26 cellular contexts compared by ENCODE assay signal in genomic region chr10:36129051-36129450, GRCh38.
"Had no signal": no experiment of that assay in that cellular context is flagged by ENCODE, and none has a peak within 500 bp of the region (broad histone marks: within the 10 kb centered on the region; RNA-seq: fewer than 3 reads in every experiment).

No MANE protein-coding gene starts in this region.

- H3K79me2 ChIP-seq: parathyroid adenoma had no signal

- H3K27me3 ChIP-seq: neural progenitor cell, ovary, right lobe of liver, sigmoid colon, stomach, thyroid gland, tibial nerve, upper lobe of left lung, vagina had no signal

- H3K4me1 ChIP-seq: neural progenitor cell, parathyroid adenoma, psoas muscle, right lobe of liver, sigmoid colon, stomach, thyroid gland, tibial nerve, upper lobe of left lung, vagina had no signal

- H3K4me2 ChIP-seq: neural progenitor cell had no signal

- FAIRE-seq: small intestine, urothelium cell line had no signal

- DNase-seq: natural killer cell; occipital lobe; ovary; posterior cingulate gyrus; psoas muscle; right cardiac atrium; right lobe of liver; sigmoid colon; small intestine; stimulated activated CD4-positive, alpha-beta T cell treated with anti-CD3 and anti-CD28 coated beads, Interleukin-15, amount 100 ng/mL, for 24 hours; stimulated activated CD4-positive, alpha-beta T cell treated with anti-CD3 and anti-CD28 coated beads, Interleukin-2, amount 100 ng/mL, for 24 hours; stimulated activated CD4-positive, alpha-beta T cell treated with anti-CD3 and anti-CD28 coated beads, Interleukin-2, amount 100 ng/mL, for 48 hours; stimulated activated CD4-positive, alpha-beta T cell treated with anti-CD3 and anti-CD28 coated beads, Interleukin-4, amount 100 ng/mL, for 24 hours; stimulated activated naive B cell treated with anti-CD40 and anti-IgM and Interleukin-4, amounts not matched to agents 10 μg/mL and 1 μg/mL and 100 μg/mL, for 72 hours; stimulated activated naive CD4-positive, alpha-beta T cell treated with Interleukin-2 at 50 U/mL for 16 hours; stomach; thyroid gland; trophoblast cell; upper lobe of left lung had no signal

- H2AFZ ChIP-seq: neural progenitor cell, parathyroid adenoma had no signal

- H3K36me3 ChIP-seq: neural progenitor cell, ovary, right lobe of liver, sigmoid colon, stomach, thoracic aorta, thyroid gland, tibial nerve, upper lobe of left lung, vagina had no signal

- ATAC-seq: natural killer cell; psoas muscle; right cardiac atrium; right lobe of liver; stimulated activated effector memory CD8-positive, alpha-beta T cell treated with anti-CD3 and anti-CD28 coated beads, Interleukin-12 subunit alpha, Interleukin-12 subunit beta, amount 100 ng/mL, for 72 hours; stimulated activated naive B cell treated with anti-CD40 and anti-IgM and Interleukin-4, amounts not matched to agents 10 μg/mL and 1 μg/mL and 100 μg/mL, for 72 hours had no signal

- H3K4me3 ChIP-seq: neural progenitor cell, ovary, psoas muscle, right lobe of liver, sigmoid colon, stomach, thoracic aorta, thyroid gland, tibial nerve, upper lobe of left lung, vagina had no signal

- H3K27ac ChIP-seq: neural progenitor cell, ovary, parathyroid adenoma, psoas muscle, right lobe of liver, sigmoid colon, stomach, thoracic aorta, thyroid gland, tibial nerve, upper lobe of left lung, vagina had no signal

- H3K9me3 ChIP-seq: ovary, psoas muscle, right lobe of liver, sigmoid colon, stomach, thoracic aorta, thyroid gland, tibial nerve, upper lobe of left lung, vagina had no signal

- H3K9ac ChIP-seq: neural progenitor cell, parathyroid adenoma had no signal
